1 cellular context compared by ENCODE assay signal in genomic region chr3:150787741-150788370, GRCh38.
TF ChIP-seq lines count a peak whose summit lies in the region.

No MANE protein-coding gene starts in this region.

TF ChIP-seq in K562, 482 proteins besides CTCF, POLR2A, EP300 and RAD21 (continued from another document and continues in another):
- TF ChIP-seq, protein P1, sequence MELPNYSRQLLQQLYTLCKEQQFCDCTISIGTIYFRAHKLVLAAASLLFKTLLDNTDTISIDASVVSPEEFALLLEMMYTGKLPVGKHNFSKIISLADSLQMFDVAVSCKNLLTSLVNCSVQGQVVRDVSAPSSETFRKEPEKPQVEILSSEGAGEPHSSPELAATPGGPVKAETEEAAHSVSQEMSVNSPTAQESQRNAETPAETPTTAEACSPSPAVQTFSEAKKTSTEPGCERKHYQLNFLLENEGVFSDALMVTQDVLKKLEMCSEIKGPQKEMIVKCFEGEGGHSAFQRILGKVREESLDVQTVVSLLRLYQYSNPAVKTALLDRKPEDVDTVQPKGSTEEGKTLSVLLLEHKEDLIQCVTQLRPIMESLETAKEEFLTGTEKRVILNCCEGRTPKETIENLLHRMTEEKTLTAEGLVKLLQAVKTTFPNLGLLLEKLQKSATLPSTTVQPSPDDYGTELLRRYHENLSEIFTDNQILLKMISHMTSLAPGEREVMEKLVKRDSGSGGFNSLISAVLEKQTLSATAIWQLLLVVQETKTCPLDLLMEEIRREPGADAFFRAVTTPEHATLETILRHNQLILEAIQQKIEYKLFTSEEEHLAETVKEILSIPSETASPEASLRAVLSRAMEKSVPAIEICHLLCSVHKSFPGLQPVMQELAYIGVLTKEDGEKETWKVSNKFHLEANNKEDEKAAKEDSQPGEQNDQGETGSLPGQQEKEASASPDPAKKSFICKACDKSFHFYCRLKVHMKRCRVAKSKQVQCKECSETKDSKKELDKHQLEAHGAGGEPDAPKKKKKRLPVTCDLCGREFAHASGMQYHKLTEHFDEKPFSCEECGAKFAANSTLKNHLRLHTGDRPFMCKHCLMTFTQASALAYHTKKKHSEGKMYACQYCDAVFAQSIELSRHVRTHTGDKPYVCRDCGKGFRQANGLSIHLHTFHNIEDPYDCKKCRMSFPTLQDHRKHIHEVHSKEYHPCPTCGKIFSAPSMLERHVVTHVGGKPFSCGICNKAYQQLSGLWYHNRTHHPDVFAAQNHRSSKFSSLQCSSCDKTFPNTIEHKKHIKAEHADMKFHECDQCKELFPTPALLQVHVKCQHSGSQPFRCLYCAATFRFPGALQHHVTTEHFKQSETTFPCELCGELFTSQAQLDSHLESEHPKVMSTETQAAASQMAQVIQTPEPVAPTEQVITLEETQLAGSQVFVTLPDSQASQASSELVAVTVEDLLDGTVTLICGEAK (IDR thresholded peaks at IDR 0.05) = no peak
- TF ChIP-seq, protein P1 (CRISPR knock-in tag; IDR thresholded peaks at IDR 0.05) = no peak
- TF ChIP-seq KLF13 (tag; IDR thresholded peaks at IDR 0.05; ENCODE audit: borderline replicate concordance, low read depth) (no peak), ARID2 (IDR thresholded peaks at IDR 0.05) (peak; percentile 57; the same call in 1 of the 2 replicates), ZBTB43 (CRISPR knock-in tag; IDR thresholded peaks at IDR 0.05) (no peak), MTF1 (CRISPR knock-in tag; IDR thresholded peaks at IDR 0.05; ENCODE audit: borderline replicate concordance) (no peak), MECOM (CRISPR knock-in tag; IDR thresholded peaks at IDR 0.05) (no peak), HDAC8 (tag; IDR thresholded peaks at IDR 0.05) (no peak), SIX5 (IDR thresholded peaks at IDR 0.05; ENCODE audit: borderline replicate concordance in 1 of 2, insufficient read depth in 1 of 2, low read depth in 1 of 2, low read length in 2 of 2) (no peak), HMGN3 (IDR thresholded peaks at IDR 0.05; ENCODE audit: borderline replicate concordance, extremely low read depth, insufficient read length, low read depth, low read length) (no peak), RBFOX2 (IDR thresholded peaks at IDR 0.05; ENCODE audit: low read depth, low read length) (no peak), KDM2B (CRISPR knock-in tag; IDR thresholded peaks at IDR 0.05) (no peak), SAFB (IDR thresholded peaks at IDR 0.05; ENCODE audit: borderline replicate concordance, low read depth, low read length) (no peak), KLF1 (tag; IDR thresholded peaks at IDR 0.05) (no peak), SRSF9 (IDR thresholded peaks at IDR 0.05; ENCODE audit: borderline replicate concordance, low read depth, low read length) (no peak), JUND (IDR thresholded peaks at IDR 0.05; ENCODE audit: borderline replicate concordance, low read depth, low read length) (peak; percentile 40; the same call in 1 of the 2 replicates), JUND (tag; IDR thresholded peaks at IDR 0.05; ENCODE audit: borderline replicate concordance, low read depth, low read length) (no peak), ZNF354B (CRISPR knock-in tag; IDR thresholded peaks at IDR 0.05) (no peak), ERF (CRISPR knock-in tag; IDR thresholded peaks at IDR 0.05) (no peak), FOS (IDR thresholded peaks at IDR 0.05; ENCODE audit: extremely low read depth, insufficient read length) (no peak), CCNT2 (IDR thresholded peaks at IDR 0.05; ENCODE audit: borderline replicate concordance, extremely low read depth, insufficient read length, low read depth, low read length) (no peak), ARID1B (IDR thresholded peaks at IDR 0.05) (0 out of 2 replicates have a peak, but pooled peaks have one; percentile 8), PHF20 (IDR thresholded peaks at IDR 0.05; ENCODE audit: partially characterized antibody) (no peak), EHMT2 (IDR thresholded peaks at IDR 0.05) (no peak), EGR1 (conservative IDR thresholded peaks at IDR 0.05) (no peak), ZNF282 (CRISPR knock-in tag; IDR thresholded peaks at IDR 0.05) (no peak), ZNF445 (CRISPR knock-in tag; IDR thresholded peaks at IDR 0.05; ENCODE audit: low read depth) (no peak), BCL6 (CRISPR knock-in tag; IDR thresholded peaks at IDR 0.05) (no peak), ZNF263 (CRISPR knock-in tag; IDR thresholded peaks at IDR 0.05; ENCODE audit: borderline replicate concordance) (no peak), SMARCE1 (IDR thresholded peaks at IDR 0.05) (no peak), SPI1 (IDR thresholded peaks at IDR 0.05; ENCODE audit: borderline replicate concordance, low read depth, low read length) (no peak), DDX20 (tag; IDR thresholded peaks at IDR 0.05; ENCODE audit: low read depth) (no peak), CAMTA2 (CRISPR knock-in tag; conservative IDR thresholded peaks at IDR 0.05) (no peak), DMBX1 (CRISPR knock-in tag; IDR thresholded peaks at IDR 0.05; ENCODE audit: borderline replicate concordance) (no peak), TFAP4 (CRISPR knock-in tag; IDR thresholded peaks at IDR 0.05; ENCODE audit: borderline replicate concordance) (no peak; the same call in 1 of the 2 replicates), BRD9 (IDR thresholded peaks at IDR 0.05; ENCODE audit: low read depth, partially characterized antibody) (no peak), BHLHE40 (IDR thresholded peaks at IDR 0.05; ENCODE audit: low read length) (peak; percentile 88)
- TF ChIP-seq, protein P2, sequence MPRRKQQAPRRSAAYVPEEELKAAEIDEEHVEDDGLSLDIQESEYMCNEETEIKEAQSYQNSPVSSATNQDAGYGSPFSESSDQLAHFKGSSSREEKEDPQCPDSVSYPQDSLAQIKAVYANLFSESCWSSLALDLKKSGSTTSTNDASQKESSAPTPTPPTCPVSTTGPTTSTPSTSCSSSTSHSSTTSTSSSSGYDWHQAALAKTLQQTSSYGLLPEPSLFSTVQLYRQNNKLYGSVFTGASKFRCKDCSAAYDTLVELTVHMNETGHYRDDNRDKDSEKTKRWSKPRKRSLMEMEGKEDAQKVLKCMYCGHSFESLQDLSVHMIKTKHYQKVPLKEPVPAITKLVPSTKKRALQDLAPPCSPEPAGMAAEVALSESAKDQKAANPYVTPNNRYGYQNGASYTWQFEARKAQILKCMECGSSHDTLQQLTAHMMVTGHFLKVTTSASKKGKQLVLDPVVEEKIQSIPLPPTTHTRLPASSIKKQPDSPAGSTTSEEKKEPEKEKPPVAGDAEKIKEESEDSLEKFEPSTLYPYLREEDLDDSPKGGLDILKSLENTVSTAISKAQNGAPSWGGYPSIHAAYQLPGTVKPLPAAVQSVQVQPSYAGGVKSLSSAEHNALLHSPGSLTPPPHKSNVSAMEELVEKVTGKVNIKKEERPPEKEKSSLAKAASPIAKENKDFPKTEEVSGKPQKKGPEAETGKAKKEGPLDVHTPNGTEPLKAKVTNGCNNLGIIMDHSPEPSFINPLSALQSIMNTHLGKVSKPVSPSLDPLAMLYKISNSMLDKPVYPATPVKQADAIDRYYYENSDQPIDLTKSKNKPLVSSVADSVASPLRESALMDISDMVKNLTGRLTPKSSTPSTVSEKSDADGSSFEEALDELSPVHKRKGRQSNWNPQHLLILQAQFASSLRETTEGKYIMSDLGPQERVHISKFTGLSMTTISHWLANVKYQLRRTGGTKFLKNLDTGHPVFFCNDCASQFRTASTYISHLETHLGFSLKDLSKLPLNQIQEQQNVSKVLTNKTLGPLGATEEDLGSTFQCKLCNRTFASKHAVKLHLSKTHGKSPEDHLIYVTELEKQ (CRISPR knock-in tag; IDR thresholded peaks at IDR 0.05) = no peak
- TF ChIP-seq, protein P3, sequence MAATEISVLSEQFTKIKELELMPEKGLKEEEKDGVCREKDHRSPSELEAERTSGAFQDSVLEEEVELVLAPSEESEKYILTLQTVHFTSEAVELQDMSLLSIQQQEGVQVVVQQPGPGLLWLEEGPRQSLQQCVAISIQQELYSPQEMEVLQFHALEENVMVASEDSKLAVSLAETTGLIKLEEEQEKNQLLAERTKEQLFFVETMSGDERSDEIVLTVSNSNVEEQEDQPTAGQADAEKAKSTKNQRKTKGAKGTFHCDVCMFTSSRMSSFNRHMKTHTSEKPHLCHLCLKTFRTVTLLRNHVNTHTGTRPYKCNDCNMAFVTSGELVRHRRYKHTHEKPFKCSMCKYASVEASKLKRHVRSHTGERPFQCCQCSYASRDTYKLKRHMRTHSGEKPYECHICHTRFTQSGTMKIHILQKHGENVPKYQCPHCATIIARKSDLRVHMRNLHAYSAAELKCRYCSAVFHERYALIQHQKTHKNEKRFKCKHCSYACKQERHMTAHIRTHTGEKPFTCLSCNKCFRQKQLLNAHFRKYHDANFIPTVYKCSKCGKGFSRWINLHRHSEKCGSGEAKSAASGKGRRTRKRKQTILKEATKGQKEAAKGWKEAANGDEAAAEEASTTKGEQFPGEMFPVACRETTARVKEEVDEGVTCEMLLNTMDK (IDR thresholded peaks at IDR 0.05; ENCODE audit: borderline replicate concordance, insufficient read depth, low read depth, low read length, poor library complexity, severe bottlenecking) = peak; percentile 7
- TF ChIP-seq, protein P4, sequence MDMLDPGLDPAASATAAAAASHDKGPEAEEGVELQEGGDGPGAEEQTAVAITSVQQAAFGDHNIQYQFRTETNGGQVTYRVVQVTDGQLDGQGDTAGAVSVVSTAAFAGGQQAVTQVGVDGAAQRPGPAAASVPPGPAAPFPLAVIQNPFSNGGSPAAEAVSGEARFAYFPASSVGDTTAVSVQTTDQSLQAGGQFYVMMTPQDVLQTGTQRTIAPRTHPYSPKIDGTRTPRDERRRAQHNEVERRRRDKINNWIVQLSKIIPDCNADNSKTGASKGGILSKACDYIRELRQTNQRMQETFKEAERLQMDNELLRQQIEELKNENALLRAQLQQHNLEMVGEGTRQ (CRISPR knock-in tag; IDR thresholded peaks at IDR 0.05) = no peak
- TF ChIP-seq, protein P5, sequence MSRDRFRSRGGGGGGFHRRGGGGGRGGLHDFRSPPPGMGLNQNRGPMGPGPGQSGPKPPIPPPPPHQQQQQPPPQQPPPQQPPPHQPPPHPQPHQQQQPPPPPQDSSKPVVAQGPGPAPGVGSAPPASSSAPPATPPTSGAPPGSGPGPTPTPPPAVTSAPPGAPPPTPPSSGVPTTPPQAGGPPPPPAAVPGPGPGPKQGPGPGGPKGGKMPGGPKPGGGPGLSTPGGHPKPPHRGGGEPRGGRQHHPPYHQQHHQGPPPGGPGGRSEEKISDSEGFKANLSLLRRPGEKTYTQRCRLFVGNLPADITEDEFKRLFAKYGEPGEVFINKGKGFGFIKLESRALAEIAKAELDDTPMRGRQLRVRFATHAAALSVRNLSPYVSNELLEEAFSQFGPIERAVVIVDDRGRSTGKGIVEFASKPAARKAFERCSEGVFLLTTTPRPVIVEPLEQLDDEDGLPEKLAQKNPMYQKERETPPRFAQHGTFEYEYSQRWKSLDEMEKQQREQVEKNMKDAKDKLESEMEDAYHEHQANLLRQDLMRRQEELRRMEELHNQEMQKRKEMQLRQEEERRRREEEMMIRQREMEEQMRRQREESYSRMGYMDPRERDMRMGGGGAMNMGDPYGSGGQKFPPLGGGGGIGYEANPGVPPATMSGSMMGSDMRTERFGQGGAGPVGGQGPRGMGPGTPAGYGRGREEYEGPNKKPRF (IDR thresholded peaks at IDR 0.05; ENCODE audit: low read depth, low read length) = no peak
- TF ChIP-seq, protein P6, sequence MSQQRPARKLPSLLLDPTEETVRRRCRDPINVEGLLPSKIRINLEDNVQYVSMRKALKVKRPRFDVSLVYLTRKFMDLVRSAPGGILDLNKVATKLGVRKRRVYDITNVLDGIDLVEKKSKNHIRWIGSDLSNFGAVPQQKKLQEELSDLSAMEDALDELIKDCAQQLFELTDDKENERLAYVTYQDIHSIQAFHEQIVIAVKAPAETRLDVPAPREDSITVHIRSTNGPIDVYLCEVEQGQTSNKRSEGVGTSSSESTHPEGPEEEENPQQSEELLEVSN (IDR thresholded peaks at IDR 0.05; ENCODE audit: borderline replicate concordance in 1 of 2, extremely low read depth in 1 of 2, insufficient read depth in 1 of 2, insufficient read length in 1 of 2, low read depth in 1 of 2, low read length in 1 of 2, poor library complexity in 1 of 2, severe bottlenecking in 1 of 2) = no peak
